1 cellular context compared by ENCODE assay signal in the genomic region with DNA sequence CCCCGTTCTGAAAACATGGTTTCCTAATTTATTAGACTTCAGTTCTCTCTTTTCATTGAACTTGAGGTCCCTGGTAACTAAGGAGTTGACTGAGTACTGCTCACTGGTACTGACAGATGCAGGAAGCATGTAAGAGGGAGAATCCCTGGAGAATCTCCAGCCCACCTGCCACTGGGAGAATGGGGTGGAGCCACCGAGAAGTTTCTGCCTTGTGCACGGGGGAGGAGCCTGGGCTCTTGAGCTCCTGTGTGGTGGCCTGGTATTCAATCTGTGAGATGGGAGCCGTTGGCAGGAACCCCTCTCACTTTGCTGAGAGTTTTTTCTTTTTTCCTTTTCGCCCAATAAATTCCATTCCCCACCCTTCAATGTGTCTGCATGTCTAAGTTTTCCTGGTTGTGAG.
TF ChIP-seq lines count a peak whose summit lies in the region.

No MANE protein-coding gene starts in this region.

TF ChIP-seq in WTC11, 78 proteins besides CTCF, POLR2A, EP300 and RAD21 (continued from another document):
- no peak for TF ChIP-seq RELA (CRISPR knock-in tag; IDR thresholded peaks at IDR 0.05; ENCODE audit: borderline replicate concordance)
